ENCODE assay signal across 26 cellular contexts in genomic region chr2:57080035-57080434, GRCh38.
DNase-seq lines count a peak whose midpoint lies in the region; ATAC-seq and TF ChIP-seq lines count a peak whose summit lies in the region.
"Had no signal": no experiment of that assay in that cellular context is flagged by ENCODE, and none has a peak within 500 bp of the region (broad histone marks: within the 10 kb centered on the region; RNA-seq: fewer than 3 reads in every experiment).

No MANE protein-coding gene starts in this region.

- TF ChIP-seq CTCF in RWPE1 (conservative IDR thresholded peaks at IDR 0.05; ENCODE audit: low read depth): no peak
- TF ChIP-seq CTCF in fibroblast of mammary gland (conservative IDR thresholded peaks at IDR 0.05; ENCODE audit: control insufficient read depth, insufficient read depth, low read depth, low read length): no peak

- H3K4me3 ChIP-seq in fibroblast of mammary gland (ENCODE audit: control insufficient read depth, low read depth, low read length): no peak overlapping the region
- H3K4me3 ChIP-seq: K562, SJSA1, smooth muscle cell, tibial artery had no signal

- in situ Hi-C loops in KBM-7 (cut with MboI; ENCODE audit: low pct_unique_long_range_greater_than_20kb, low sequenced_read_pairs): no loop called here

- no peak for ATAC-seq in GM21390 (IDR thresholded peaks at IDR 0.05; ENCODE audit: unreplicated experiment)
- ATAC-seq in HG03378 (IDR thresholded peaks at IDR 0.05; ENCODE audit: unreplicated experiment): no peak
- ATAC-seq: activated T-cell treated with anti-CD3 and anti-CD28 coated beads, Interleukin-2, amount 50 U/mL, for 4 hours; K562; T-helper 17 cell had no signal

- H3K27ac ChIP-seq in RWPE1: no peak overlapping the region
- H3K27ac ChIP-seq: 22Rv1, SJSA1, tibial artery had no signal

- DNase-seq in DMS53 (lab: John Stamatoyannopoulos, UW): peak; percentile 51
- DNase-seq in DMS53 treated with DMSO at 0.1 percent for 48 hours (lab: John Stamatoyannopoulos, UW; ENCODE audit: unreplicated experiment): no peak
- peak; percentile 14 for DNase-seq in RWPE1 (ENCODE audit: low spot score)
- peak; percentile 43 for DNase-seq in fibroblast of mammary gland (ENCODE audit: low read depth)
- no peak for DNase-seq in NOMO-1 (lab: John Stamatoyannopoulos, UW; ENCODE audit: unreplicated experiment in 2 of 2)
- no peak for DNase-seq in KBM-7
- DNase-seq: activated CD4-positive, alpha-beta T cell treated with anti-CD3 and anti-CD28 coated beads for 4 hours; activated naive CD4-positive, alpha-beta T cell treated with Interleukin-2 at 50 U/mL for 16 hours; activated T-cell treated with anti-CD3 and anti-CD28 coated beads, Interleukin-2, amount 50 U/mL, for 4 hours; amygdala; caudate nucleus; erythroblast; kidney glomerular epithelial cell; NCI-H187; NCI-H82; occipital lobe; OCI-M1; stimulated activated naive CD4-positive, alpha-beta T cell; T-helper 17 cell; tibial artery had no signal

- POLR2A ChIA-PET in RWPE1 (lab: Yijun Ruan, JAX; ENCODE audit: low non-redundant PET): no interaction called here

- CTCF ChIA-PET in RWPE1 (lab: Yijun Ruan, JAX): no interaction called here

Comparison
In these comparisons a context has a peak if more than half of its experiments do, and no peak if none do; other contexts are left out.
1. DNase-seq: peak in DMS53 (single experiment), RWPE1 (single experiment) and fibroblast of mammary gland (single experiment); none in DMS53 treated with DMSO at 0.1 percent for 48 hours (single experiment), NOMO-1 (0 of 2) and KBM-7 (single experiment).